ENCODE assay signal across 8 cellular contexts in the genomic region with DNA sequence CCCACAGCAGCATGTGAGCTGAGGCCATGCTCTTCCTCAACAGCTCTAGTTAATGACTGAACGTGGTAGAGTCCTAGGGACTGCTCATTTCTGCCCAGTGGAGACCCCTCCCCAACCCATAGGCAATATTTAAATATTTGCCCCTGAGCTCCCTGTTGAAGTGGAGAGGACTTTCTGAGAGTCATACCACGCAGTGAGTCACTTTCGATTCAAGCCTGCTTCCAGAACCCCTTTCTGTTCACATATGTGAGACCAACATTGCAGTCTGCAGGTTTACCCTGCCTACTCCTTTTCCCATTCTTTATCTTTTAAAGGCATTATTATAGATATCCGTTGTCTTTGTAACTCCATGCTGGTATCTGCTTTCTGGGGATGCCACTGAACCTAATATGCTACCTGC.
"Had no signal": no experiment of that assay in that cellular context is flagged by ENCODE, and none has a peak within 500 bp of the region (broad histone marks: within the 10 kb centered on the region; RNA-seq: fewer than 3 reads in every experiment).

No MANE protein-coding gene starts in this region.

- DNase-seq: GM23248, GOT3, H7, HFFc6, IMR-90 had no signal

- H3K9ac ChIP-seq: GM23248 had no signal

- H3K27ac ChIP-seq: GM23248, HL-60 had no signal

- H3K4me3 ChIP-seq: GM23248, HAP-1, K562 had no signal

- H3K36me3 ChIP-seq: HAP-1 had no signal

- H2AFZ ChIP-seq: GM23248 had no signal

- H3K9me3 ChIP-seq: HAP-1 had no signal

- H3K4me1 ChIP-seq: HAP-1 had no signal
